ENCODE assay signal across 1 cellular context in genomic region chr21:46532080-46532479, GRCh38.
TF ChIP-seq lines count a peak whose summit lies in the region.

No MANE protein-coding gene starts in this region.

TF ChIP-seq in GM23338, 12 proteins besides CTCF, POLR2A, EP300 and RAD21 (continued from another document):
- TF ChIP-seq REST (IDR thresholded peaks at IDR 0.05; ENCODE audit: unreplicated experiment) (no peak), ZNF114 (CRISPR knock-in tag; IDR thresholded peaks at IDR 0.05) (no peak), ETS1 (IDR thresholded peaks at IDR 0.05) (no peak), ZNF331 (CRISPR knock-in tag; IDR thresholded peaks at IDR 0.05; ENCODE audit: low read depth) (no peak), CREB1 (CRISPR knock-in tag; IDR thresholded peaks at IDR 0.05; ENCODE audit: low read depth) (no peak), NANOG (IDR thresholded peaks at IDR 0.05; ENCODE audit: borderline replicate concordance) (no peak)
